Comparison of ENCODE assay signal across 15 cellular contexts in the genomic region with DNA sequence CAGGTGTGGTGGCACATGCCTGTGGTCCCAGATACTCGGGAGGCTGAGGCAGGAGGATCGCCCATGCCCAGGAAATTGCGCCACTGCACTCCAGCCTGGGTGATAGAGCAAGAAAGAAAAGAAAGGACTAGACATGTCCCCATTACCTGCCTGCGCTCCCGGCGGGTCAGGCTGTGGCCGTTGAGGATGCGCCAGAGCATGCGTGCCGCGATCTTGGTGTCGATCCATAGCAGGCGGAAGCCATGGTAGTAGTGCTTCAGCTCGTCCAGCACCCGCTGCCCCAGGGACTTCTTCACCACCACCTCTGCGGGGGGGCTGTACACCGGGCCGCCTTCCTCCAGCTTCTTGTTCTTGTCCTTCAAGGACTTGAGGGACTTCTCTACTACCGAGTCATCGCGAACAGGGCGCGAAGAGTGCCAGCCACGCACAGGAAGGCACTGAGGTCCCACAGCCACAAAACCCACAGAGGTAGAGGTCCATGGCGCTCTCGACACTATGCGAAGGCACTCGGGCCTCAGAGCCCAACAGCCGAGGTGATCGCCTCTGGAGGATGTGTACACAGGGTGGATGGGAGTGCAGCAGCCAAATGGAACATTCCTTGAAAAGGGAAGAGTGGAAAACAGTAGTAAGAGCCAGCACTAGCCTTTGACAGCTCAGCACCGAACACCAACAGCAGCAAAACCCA.
"Had no signal": no experiment of that assay in that cellular context is flagged by ENCODE, and none has a peak within 500 bp of the region (broad histone marks: within the 10 kb centered on the region; RNA-seq: fewer than 3 reads in every experiment).

No MANE protein-coding gene starts in this region.

- H3K9me3 ChIP-seq: heart right ventricle, psoas muscle, right lobe of liver, tibial artery, vagina had no signal

- H3K27ac Mint-ChIP-seq: activated B cell treated with CpG ODN at 0.5 μM for 24 hours; activated naive CD4-positive, alpha-beta T cell treated with anti-CD3 and anti-CD28 coated beads for 36 hours; activated naive CD8-positive, alpha-beta T cell treated with anti-CD3 and anti-CD28 coated beads, Interleukin-2, amount 50 U/mL, for 24 hours; activated T-helper 2 cell treated with anti-CD3 and anti-CD28 coated beads, Interferon-gamma antibody, Interleukin-2, Interleukin-4, amounts not matched to agents 10 μg/mL and 5 μg/mL and 100 μg/mL, durations not matched to agents 14 hours and 24 hours and 36 hours had no signal

- H3K27ac ChIP-seq: heart right ventricle, psoas muscle, right lobe of liver, vagina had no signal

- H3K27me3 Mint-ChIP-seq: activated B cell treated with CpG ODN at 0.5 μM for 24 hours; activated naive CD8-positive, alpha-beta T cell treated with anti-CD3 and anti-CD28 coated beads, Interleukin-2, amount 50 U/mL, for 24 hours; naive B cell had no signal

- H3K4me1 ChIP-seq: right lobe of liver, vagina had no signal

- H3K4me1 Mint-ChIP-seq: activated B cell treated with CpG ODN at 0.5 μM for 24 hours; activated naive CD8-positive, alpha-beta T cell treated with anti-CD3 and anti-CD28 coated beads, Interleukin-2, amount 50 U/mL, for 24 hours had no signal

- DNase-seq: activated B cell treated with CpG ODN at 0.5 μM for 24 hours; activated CD4-positive, alpha-beta T cell treated with anti-CD3 and anti-CD28 coated beads for 48 hours; activated CD8-positive, alpha-beta memory T cell treated with anti-CD3 and anti-CD28 coated beads for 24 hours; activated naive CD4-positive, alpha-beta T cell treated with anti-CD3 and anti-CD28 coated beads for 36 hours; activated naive CD8-positive, alpha-beta T cell treated with anti-CD3 and anti-CD28 coated beads, Interleukin-2, amount 50 U/mL, for 24 hours; activated T-cell treated with anti-CD3 and anti-CD28 coated beads for 4 hours; heart right ventricle; naive B cell; psoas muscle; right lobe of liver; stimulated activated CD4-positive, alpha-beta T cell treated with anti-CD3 and anti-CD28 coated beads, Interleukin-2, amount 100 ng/mL, for 24 hours; tibial artery had no signal

- H3K4me3 ChIP-seq: heart right ventricle, lung, psoas muscle, right lobe of liver, tibial artery, vagina had no signal

- H3K4me3 Mint-ChIP-seq: activated B cell treated with CpG ODN at 0.5 μM for 24 hours; activated naive CD4-positive, alpha-beta T cell treated with anti-CD3 and anti-CD28 coated beads for 36 hours; activated naive CD8-positive, alpha-beta T cell treated with anti-CD3 and anti-CD28 coated beads, Interleukin-2, amount 50 U/mL, for 24 hours had no signal

- H3K27me3 ChIP-seq: heart right ventricle, right lobe of liver, tibial artery, vagina had no signal

- ATAC-seq: activated naive CD8-positive, alpha-beta T cell treated with anti-CD3 and anti-CD28 coated beads, Interleukin-2, amount 50 U/mL, for 24 hours had no signal

- H3K9me3 Mint-ChIP-seq: activated B cell treated with CpG ODN at 0.5 μM for 24 hours; activated naive CD4-positive, alpha-beta T cell treated with anti-CD3 and anti-CD28 coated beads for 36 hours; activated naive CD8-positive, alpha-beta T cell treated with anti-CD3 and anti-CD28 coated beads, Interleukin-2, amount 50 U/mL, for 24 hours; activated T-helper 2 cell treated with anti-CD3 and anti-CD28 coated beads, Interferon-gamma antibody, Interleukin-2, Interleukin-4, amounts not matched to agents 10 μg/mL and 5 μg/mL and 100 μg/mL, durations not matched to agents 14 hours and 24 hours and 36 hours; naive B cell had no signal
